9 cellular contexts compared by ENCODE assay signal in genomic region chr2:195560209-195560907, GRCh38.
A peak's percentile ranks its signal among the peaks of the same experiment; 100 is the strongest.
DNase-seq lines count a peak whose midpoint lies in the region; ATAC-seq, FAIRE-seq and TF ChIP-seq lines count a peak whose summit lies in the region.
"Had no signal": no experiment of that assay in that cellular context is flagged by ENCODE, and none has a peak within 500 bp of the region (broad histone marks: within the 10 kb centered on the region; RNA-seq: fewer than 3 reads in every experiment).

No MANE protein-coding gene starts in this region.

- H3K4me1 ChIP-seq in PC-9 (replicated peaks; ENCODE audit: insufficient read depth) (peaks cover 10% of the 10 kb centered on the region; the same call in 1 of the 2 replicates), small intestine (ENCODE audit: control insufficient read depth in 2 of 2, insufficient read depth in 1 of 2, low read depth in 1 of 2, low read length in 1 of 2) (peaks cover 0 to 8% of the 10 kb centered on the region in 2 donors)
- peaks cover 41% of the 10 kb centered on the region for H3K4me1 ChIP-seq in effector memory CD4-positive, alpha-beta T cell (ENCODE audit: control insufficient read depth, insufficient read depth, low read length, poor library complexity, severe bottlenecking)

- H3K27me3 Mint-ChIP-seq in activated CD4-positive, alpha-beta T cell treated with anti-CD3 and anti-CD28 coated beads for 36 hours = no peaks in the 10 kb centered on the region

- BruUV-seq in PC-9 (replicated peaks; lab: Mats Ljungman, UMichigan) = TSS peak; percentile 84

- no peaks in the 10 kb centered on the region for H3K9me2 ChIP-seq in PC-9 (ENCODE audit: insufficient read depth)

- peak overlapping the region; percentile 63 for H3K4me3 Mint-ChIP-seq in activated CD4-positive, alpha-beta T cell treated with anti-CD3 and anti-CD28 coated beads for 36 hours

- H3K4me2 ChIP-seq in PC-9 = 0 out of 2 replicates have a peak overlapping the region, but pooled peaks have one; percentile 19

- no peaks in the 10 kb centered on the region for H3K9me3 ChIP-seq in PC-9 (ENCODE audit: insufficient read depth, low read depth)
- no peaks in the 10 kb centered on the region for H3K9me3 ChIP-seq in effector memory CD4-positive, alpha-beta T cell (ENCODE audit: control insufficient read depth, low read length)
- H3K9me3 ChIP-seq in small intestine (ENCODE audit: control insufficient read depth, low read depth) = no peaks in the 10 kb centered on the region

- H3K36me3 ChIP-seq in PC-9 (ENCODE audit: low read depth) (no peaks in the 10 kb centered on the region), small intestine (ENCODE audit: control insufficient read depth in 2 of 2, insufficient read depth in 2 of 2, low read length in 2 of 2) (no peaks in the 10 kb centered on the region)
- no peaks in the 10 kb centered on the region for H3K36me3 ChIP-seq in effector memory CD4-positive, alpha-beta T cell (ENCODE audit: control insufficient read depth, insufficient read depth, low read length)

- DNase-seq in activated CD4-positive, alpha-beta T cell treated with anti-CD3 and anti-CD28 coated beads for 36 hours = no peak
- no peak for DNase-seq in activated CD4-positive, alpha-beta T cell treated with anti-CD3 and anti-CD28 coated beads for 48 hours
- DNase-seq in PC-9 (no peak), small intestine (no peak), globus pallidus (ENCODE audit: low spot score) (no peak)
- DNase-seq in effector memory CD4-positive, alpha-beta T cell = no peak
- DNase-seq: 8988T had no signal

- no peaks in the 10 kb centered on the region for H4K20me1 ChIP-seq in PC-9 (ENCODE audit: insufficient read depth)

- FAIRE-seq in small intestine (lab: Jason Lieb, UNC) = no peak

- H3K27ac Mint-ChIP-seq in activated CD4-positive, alpha-beta T cell treated with anti-CD3 and anti-CD28 coated beads for 36 hours = peak overlapping the region; percentile 97

- H3K79me2 ChIP-seq in PC-9 (ENCODE audit: low read depth) = no peaks in the 10 kb centered on the region

- no peak overlapping the region for H3K4me3 ChIP-seq in PC-9
- H3K4me3 ChIP-seq in effector memory CD4-positive, alpha-beta T cell (ENCODE audit: insufficient read depth, low read depth, low read length, poor library complexity, severe bottlenecking) = peak overlapping the region; percentile 5
- no peak overlapping the region for H3K4me3 ChIP-seq in small intestine (ENCODE audit: low read depth in 1 of 2, low read length in 2 of 2)

- H3K9me3 Mint-ChIP-seq in activated CD4-positive, alpha-beta T cell treated with anti-CD3 and anti-CD28 coated beads for 36 hours (ENCODE audit: low read depth) = peaks cover 11% of the 10 kb centered on the region

- CTCF ChIA-PET in activated CD4-positive, alpha-beta T cell treated with anti-CD3 and anti-CD28 coated beads for 36 hours (lab: Charles Lee) = interaction anchor here (0.6 to 2.8 kb wide), 8 partner anchors 16 to 674 kb away, joined by 3 to 17 read pairs (median 6); no protein-coding TSS in a partner anchor
- CTCF ChIA-PET in PC-9 (lab: Charles Lee) = interaction anchor here (1.4 kb wide), 1 partner anchor 96 kb away, joined by 7 read pairs; the partner anchor contains the start of gene SLC39A10

- peaks cover 74% of the 10 kb centered on the region for H3K4me1 Mint-ChIP-seq in activated CD4-positive, alpha-beta T cell treated with anti-CD3 and anti-CD28 coated beads for 36 hours

- H3K36me3 Mint-ChIP-seq in activated CD4-positive, alpha-beta T cell treated with anti-CD3 and anti-CD28 coated beads for 36 hours (ENCODE audit: low read depth) = peaks cover 19% of the 10 kb centered on the region

- 43 to 62% (median 54%) methylated on average over 10 of the region's 10 CpGs for WGBS in small intestine, 3 donors

- ATAC-seq in activated CD4-positive, alpha-beta T cell treated with anti-CD3 and anti-CD28 coated beads for 36 hours = no peak
- ATAC-seq in HG03460 (IDR thresholded peaks at IDR 0.05; ENCODE audit: unreplicated experiment) (no peak), HG03469 (IDR thresholded peaks at IDR 0.05; ENCODE audit: unreplicated experiment) (no peak)

- POLR2A ChIA-PET in activated CD4-positive, alpha-beta T cell treated with anti-CD3 and anti-CD28 coated beads for 36 hours (lab: Charles Lee) = interaction anchor here (1.0 to 4.2 kb wide), 3 partner anchors 16 to 97 kb away, joined by 3 to 44 read pairs (median 14); partner anchors contain the start of gene SLC39A10
- POLR2A ChIA-PET in PC-9 (lab: Charles Lee; ENCODE audit: unreplicated experiment) = interaction anchor here (0.6 to 1.0 kb wide), 3 partner anchors 54 to 97 kb away, joined by 3 to 9 read pairs (median 7); partner anchors contain the start of gene SLC39A10

- H3K27ac ChIP-seq in PC-9 (0 out of 2 replicates have a peak overlapping the region, but pooled peaks have one; percentile 26), small intestine (ENCODE audit: low read depth in 1 of 2, low read length in 1 of 2) (peak overlapping the region; percentile 36 to 55)
- peak overlapping the region; percentile 69 for H3K27ac ChIP-seq in effector memory CD4-positive, alpha-beta T cell (ENCODE audit: insufficient read depth, low read length, poor library complexity, severe bottlenecking)

- H3F3A ChIP-seq in PC-9 (ENCODE audit: insufficient read depth, low read depth) = no peaks in the 10 kb centered on the region

- H2AFZ ChIP-seq in PC-9 = no peak overlapping the region

- H3K27me3 ChIP-seq in PC-9 (ENCODE audit: insufficient read depth, low read depth) = no peaks in the 10 kb centered on the region
- no peaks in the 10 kb centered on the region for H3K27me3 ChIP-seq in effector memory CD4-positive, alpha-beta T cell (replicated peaks; ENCODE audit: control insufficient read depth, insufficient read depth, low read length, poor library complexity, severe bottlenecking)
- no peaks in the 10 kb centered on the region for H3K27me3 ChIP-seq in small intestine (ENCODE audit: control insufficient read depth in 2 of 2, insufficient read depth in 2 of 2, low read length in 2 of 2)

- intact Hi-C loops in activated CD4-positive, alpha-beta T cell treated with anti-CD3 and anti-CD28 coated beads for 36 hours (cut with DNase I, micrococcal nuclease) = loop anchor here (5.0 to 10.0 kb wide), 5 partner anchors 198 to 682 kb away; partner anchors contain the start of gene STK17B (in 1 of the 2)
- intact Hi-C loops in PC-9 (cut with micrococcal nuclease; ENCODE audit: unreplicated experiment) = loop anchor here (2.0 to 10.0 kb wide), 3 partner anchors 26 to 54 kb away; no protein-coding TSS in a partner anchor

- TF ChIP-seq CTCF in PC-9 (conservative IDR thresholded peaks at IDR 0.05) = no peak
